Comparison of ENCODE assay signal across 1 cellular context in the genomic region with DNA sequence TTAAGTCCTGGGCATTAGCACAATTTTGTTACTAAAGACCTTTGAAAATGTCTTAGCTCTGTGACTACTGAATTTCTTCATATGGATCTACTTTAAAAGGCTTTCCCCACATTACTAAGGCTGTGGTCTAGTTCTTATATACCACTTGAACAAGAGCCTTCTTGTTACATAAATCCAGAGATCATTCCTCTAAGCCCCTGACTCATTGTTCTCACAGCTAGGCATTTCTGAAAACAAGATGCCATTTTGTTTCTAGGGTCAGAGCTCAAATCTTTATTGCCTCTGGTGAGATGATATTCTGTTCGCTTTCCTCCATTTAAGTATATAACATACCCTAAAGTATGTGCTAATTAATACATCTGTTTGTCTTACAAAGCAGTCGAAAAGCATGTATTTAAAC.
TF ChIP-seq lines count a peak whose summit lies in the region.

No MANE protein-coding gene starts in this region.

TF ChIP-seq in SK-N-SH, 30 proteins besides CTCF, POLR2A, EP300 and RAD21 (continued from another document):
- TF ChIP-seq, protein P1, sequence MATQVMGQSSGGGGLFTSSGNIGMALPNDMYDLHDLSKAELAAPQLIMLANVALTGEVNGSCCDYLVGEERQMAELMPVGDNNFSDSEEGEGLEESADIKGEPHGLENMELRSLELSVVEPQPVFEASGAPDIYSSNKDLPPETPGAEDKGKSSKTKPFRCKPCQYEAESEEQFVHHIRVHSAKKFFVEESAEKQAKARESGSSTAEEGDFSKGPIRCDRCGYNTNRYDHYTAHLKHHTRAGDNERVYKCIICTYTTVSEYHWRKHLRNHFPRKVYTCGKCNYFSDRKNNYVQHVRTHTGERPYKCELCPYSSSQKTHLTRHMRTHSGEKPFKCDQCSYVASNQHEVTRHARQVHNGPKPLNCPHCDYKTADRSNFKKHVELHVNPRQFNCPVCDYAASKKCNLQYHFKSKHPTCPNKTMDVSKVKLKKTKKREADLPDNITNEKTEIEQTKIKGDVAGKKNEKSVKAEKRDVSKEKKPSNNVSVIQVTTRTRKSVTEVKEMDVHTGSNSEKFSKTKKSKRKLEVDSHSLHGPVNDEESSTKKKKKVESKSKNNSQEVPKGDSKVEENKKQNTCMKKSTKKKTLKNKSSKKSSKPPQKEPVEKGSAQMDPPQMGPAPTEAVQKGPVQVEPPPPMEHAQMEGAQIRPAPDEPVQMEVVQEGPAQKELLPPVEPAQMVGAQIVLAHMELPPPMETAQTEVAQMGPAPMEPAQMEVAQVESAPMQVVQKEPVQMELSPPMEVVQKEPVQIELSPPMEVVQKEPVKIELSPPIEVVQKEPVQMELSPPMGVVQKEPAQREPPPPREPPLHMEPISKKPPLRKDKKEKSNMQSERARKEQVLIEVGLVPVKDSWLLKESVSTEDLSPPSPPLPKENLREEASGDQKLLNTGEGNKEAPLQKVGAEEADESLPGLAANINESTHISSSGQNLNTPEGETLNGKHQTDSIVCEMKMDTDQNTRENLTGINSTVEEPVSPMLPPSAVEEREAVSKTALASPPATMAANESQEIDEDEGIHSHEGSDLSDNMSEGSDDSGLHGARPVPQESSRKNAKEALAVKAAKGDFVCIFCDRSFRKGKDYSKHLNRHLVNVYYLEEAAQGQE (IDR thresholded peaks at IDR 0.05; ENCODE audit: low read depth, low read length): no peak
- no peak for TF ChIP-seq USF1 (IDR thresholded peaks at IDR 0.05; ENCODE audit: borderline replicate concordance, low read depth)
- no peak for TF ChIP-seq NRF1 (IDR thresholded peaks at IDR 0.05; ENCODE audit: low read depth, low read length)
- TF ChIP-seq TEAD4 (IDR thresholded peaks at IDR 0.05; ENCODE audit: borderline replicate concordance, insufficient read depth): no peak
- TF ChIP-seq MEF2A (IDR thresholded peaks at IDR 0.05; ENCODE audit: borderline replicate concordance, low read depth): no peak
- no peak for TF ChIP-seq ELF1 (IDR thresholded peaks at IDR 0.05)
- TF ChIP-seq SIN3A (IDR thresholded peaks at IDR 0.05; ENCODE audit: borderline replicate concordance, low read depth, low read length): no peak
- no peak for TF ChIP-seq TCF12 (IDR thresholded peaks at IDR 0.05)
- no peak for TF ChIP-seq JUND (IDR thresholded peaks at IDR 0.05)
- no peak for TF ChIP-seq MXI1 (IDR thresholded peaks at IDR 0.05; ENCODE audit: low read depth, low read length)
- TF ChIP-seq GABPA (IDR thresholded peaks at IDR 0.05; ENCODE audit: low read depth): no peak
- TF ChIP-seq EZH2phosphoT487 (IDR thresholded peaks at IDR 0.05; ENCODE audit: borderline replicate concordance, low read depth): no peak
- no peak for TF ChIP-seq PBX3 (IDR thresholded peaks at IDR 0.05)
